8 cellular contexts compared by ENCODE assay signal in genomic region chr2:134253804-134254203, GRCh38. TPM values are rescaled to one million over a fixed set of nuclear protein-coding genes. Genes with fewer than 3 reads are reported as not detected.
DNase-seq lines count a peak whose midpoint lies in the region; ATAC-seq and TF ChIP-seq lines count a peak whose summit lies in the region.

Gene MGAT5, plus strand, starts transcription at chr2:134254072. Its CDS starts 332 bp downstream, at chr2:134254404.

- H3K4me3 ChIP-seq in KMS-11 (IDR thresholded peaks at IDR 0.05; ENCODE audit: insufficient read depth, low read depth, low read length) (no peak within 1 kb of the TSS), lung (no peak within 1 kb of the TSS), hepatocyte (no peak within 1 kb of the TSS)

- peak; percentile 10 for ATAC-seq in GM19035 (IDR thresholded peaks at IDR 0.05; ENCODE audit: unreplicated experiment)
- peak; percentile 43 for ATAC-seq in lung (ENCODE audit: insufficient read depth, low FRiP score)
- no peak for ATAC-seq in HG03469 (IDR thresholded peaks at IDR 0.05; ENCODE audit: unreplicated experiment)

- peaks cover 42% of the 10 kb centered on the region for H3K27me3 Mint-ChIP-seq in activated T-helper 2 cell treated with anti-CD3 and anti-CD28 coated beads, Interferon-gamma antibody, Interleukin-2, Interleukin-4, amounts not matched to agents 10 μg/mL and 5 μg/mL and 100 μg/mL, durations not matched to agents 14 hours and 24 hours and 36 hours (ENCODE audit: low read depth)

- H3K79me2 ChIP-seq in KMS-11 (ENCODE audit: insufficient read depth, low read depth) (peaks cover 15% of the 10 kb centered on the region; the same call in 1 of the 2 replicates), hepatocyte (peaks cover 14% of the 10 kb centered on the region)

- intact Hi-C loops in activated T-helper 2 cell treated with anti-CD3 and anti-CD28 coated beads, Interferon-gamma antibody, Interleukin-2, Interleukin-4, amounts not matched to agents 10 μg/mL and 5 μg/mL and 100 μg/mL, durations not matched to agents 14 hours and 24 hours and 36 hours (cut with micrococcal nuclease) = loop anchor here (1.0 to 5.0 kb wide), 3 partner anchors 136 to 428 kb away; no protein-coding TSS in a partner anchor

- H3K9me3 ChIP-seq in lung (ENCODE audit: control insufficient read depth in 2 of 2, insufficient read depth in 1 of 2, low read length in 1 of 2) (peaks cover 0 to 2% of the 10 kb centered on the region in 2 donors), hepatocyte (ENCODE audit: low read depth) (no peaks in the 10 kb centered on the region)

- H3K36me3 ChIP-seq in KMS-11 (ENCODE audit: insufficient read depth) = no peaks in the 10 kb centered on the region
- H3K36me3 ChIP-seq in lung (ENCODE audit: control insufficient read depth in 2 of 2, insufficient read depth in 2 of 2, low read length in 2 of 2) = peaks cover 0 to 4% of the 10 kb centered on the region in 2 donors
- H3K36me3 ChIP-seq in hepatocyte (replicated peaks; ENCODE audit: insufficient read depth, low read depth) = no peaks in the 10 kb centered on the region

- H3K9ac ChIP-seq in KMS-11 = no peak within 1 kb of the TSS

- WGBS in lung, 2 donors = 18 to 28% methylated on average over 4 of the region's 4 CpGs
- WGBS in hepatocyte (ENCODE audit: low lambda C conversion rate, missing lambda C conversion rate) = 87% methylated on average over 4 of the region's 4 CpGs

- H3K4me3 Mint-ChIP-seq in activated T-helper 2 cell treated with anti-CD3 and anti-CD28 coated beads, Interferon-gamma antibody, Interleukin-2, Interleukin-4, amounts not matched to agents 10 μg/mL and 5 μg/mL and 100 μg/mL, durations not matched to agents 14 hours and 24 hours and 36 hours (ENCODE audit: low read depth) = no peak within 1 kb of the TSS

- no peak within 1 kb of the TSS for H3K27ac Mint-ChIP-seq in activated T-helper 2 cell treated with anti-CD3 and anti-CD28 coated beads, Interferon-gamma antibody, Interleukin-2, Interleukin-4, amounts not matched to agents 10 μg/mL and 5 μg/mL and 100 μg/mL, durations not matched to agents 14 hours and 24 hours and 36 hours

- no peak within 1 kb of the TSS for H2AFZ ChIP-seq in KMS-11 (ENCODE audit: low read depth)
- no peak within 1 kb of the TSS for H2AFZ ChIP-seq in hepatocyte

- peaks cover 83% of the 10 kb centered on the region for H3K4me1 ChIP-seq in KMS-11 (ENCODE audit: low read depth, poor library complexity, severe bottlenecking)
- peaks cover 19 to 25% of the 10 kb centered on the region in 2 donors for H3K4me1 ChIP-seq in lung (ENCODE audit: control insufficient read depth in 2 of 2, insufficient read depth in 2 of 2, low read length in 2 of 2)
- H3K4me1 ChIP-seq in hepatocyte (ENCODE audit: insufficient read depth) = no peaks in the 10 kb centered on the region

- H4K20me1 ChIP-seq in KMS-11 (ENCODE audit: insufficient read depth) (peaks cover 40% of the 10 kb centered on the region), hepatocyte (ENCODE audit: insufficient read depth, poor library complexity, severe bottlenecking) (no peaks in the 10 kb centered on the region)

- TF ChIP-seq CTCF in KMS-11 (conservative IDR thresholded peaks at IDR 0.05; ENCODE audit: low read depth, low read length) (no peak), lung (IDR thresholded peaks at IDR 0.05; ENCODE audit: control extremely low read depth, extremely low read depth) (no peak), hepatocyte (IDR thresholded peaks at IDR 0.05; ENCODE audit: poor library complexity) (no peak)

- peaks cover 63% of the 10 kb centered on the region for H3K4me1 Mint-ChIP-seq in activated T-helper 2 cell treated with anti-CD3 and anti-CD28 coated beads, Interferon-gamma antibody, Interleukin-2, Interleukin-4, amounts not matched to agents 10 μg/mL and 5 μg/mL and 100 μg/mL, durations not matched to agents 14 hours and 24 hours and 36 hours (ENCODE audit: low read depth)

- H3K27me3 ChIP-seq in KMS-11 (ENCODE audit: insufficient read depth, low read depth) (no peaks in the 10 kb centered on the region), lung (ENCODE audit: control insufficient read depth, insufficient read depth) (no peaks in the 10 kb centered on the region), hepatocyte (no peaks in the 10 kb centered on the region)

- H3K9me3 Mint-ChIP-seq in activated T-helper 2 cell treated with anti-CD3 and anti-CD28 coated beads, Interferon-gamma antibody, Interleukin-2, Interleukin-4, amounts not matched to agents 10 μg/mL and 5 μg/mL and 100 μg/mL, durations not matched to agents 14 hours and 24 hours and 36 hours = no peaks in the 10 kb centered on the region

- H3K4me2 ChIP-seq in KMS-11 (peak within 1 kb of the TSS; percentile 29; the same call in 1 of the 2 replicates), hepatocyte (no peak within 1 kb of the TSS)

- peaks cover 15% of the 10 kb centered on the region for H3K36me3 Mint-ChIP-seq in activated T-helper 2 cell treated with anti-CD3 and anti-CD28 coated beads, Interferon-gamma antibody, Interleukin-2, Interleukin-4, amounts not matched to agents 10 μg/mL and 5 μg/mL and 100 μg/mL, durations not matched to agents 14 hours and 24 hours and 36 hours (ENCODE audit: low read depth)

- H3K27ac ChIP-seq in KMS-11 (no peak within 1 kb of the TSS), lung (ENCODE audit: low read depth in 1 of 2, low read length in 1 of 2) (peak within 1 kb of the TSS in 1 of 2 donors; percentile 64), hepatocyte (no peak within 1 kb of the TSS)

- DNase-seq in A172 (ENCODE audit: low spot score) (no peak), lung (ENCODE audit: low spot score) (peak; percentile 71), hepatocyte (ENCODE audit: low spot score) (no peak), OCI-M2 (lab: John Stamatoyannopoulos, UW; ENCODE audit: unreplicated experiment) (no peak)
- no peak for DNase-seq in activated T-helper 2 cell treated with anti-CD3 and anti-CD28 coated beads, Interferon-gamma antibody, Interleukin-2, Interleukin-4, amounts not matched to agents 10 μg/mL and 5 μg/mL and 100 μg/mL, durations not matched to agents 14 hours and 24 hours and 36 hours (ENCODE audit: low spot score)

- no peaks in the 10 kb centered on the region for H3K9me2 ChIP-seq in hepatocyte (replicated peaks; ENCODE audit: insufficient read depth)

RNA-seq across cellular contexts. Expression of gene MGAT5, which starts in this region (rescaled TPM):
- 22.9 and 31.8 TPM in 2 replicates for total RNA-seq in A172 (2014; rRNA removed; shearing (Covaris generic))
- total RNA-seq in activated T-helper 2 cell treated with anti-CD3 and anti-CD28 coated beads, Interferon-gamma antibody, Interleukin-2, Interleukin-4, amounts not matched to agents 10 μg/mL and 5 μg/mL and 100 μg/mL, durations not matched to agents 14 hours and 24 hours and 36 hours = 14.0 and 14.1 TPM in 2 replicates
- total RNA-seq in lung (10 to 100 TPM; 48.0 to 53.7 TPM), hepatocyte (30.2 and 32.1 TPM in 2 replicates)
- polyA plus RNA-seq in lung (10 to 100 TPM in 1 of 2 donors, 1 to 10 TPM in 1; 3.6 to 14.6 TPM), hepatocyte (5.3 and 9.1 TPM in 2 replicates)
